ENCODE assay signal across 21 cellular contexts in the genomic region with DNA sequence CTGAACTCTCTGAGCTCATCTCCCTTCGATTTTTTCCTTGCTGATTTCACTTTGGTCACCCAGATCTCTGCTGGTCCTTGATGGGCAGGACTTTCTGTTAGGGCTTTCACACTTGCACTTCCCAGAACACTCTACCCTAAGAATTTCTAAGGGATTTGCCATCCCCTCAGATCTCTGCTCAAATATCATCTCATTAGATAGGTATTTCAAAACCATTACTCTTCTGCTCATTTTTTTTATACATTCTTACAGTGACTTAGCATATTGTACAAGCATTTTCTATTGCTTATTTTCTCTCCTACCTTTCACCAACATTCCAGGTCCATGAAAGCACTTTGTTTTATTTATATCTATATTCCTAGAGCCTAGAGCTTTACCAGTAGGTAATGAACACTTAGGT.
"Had no signal": no experiment of that assay in that cellular context is flagged by ENCODE, and none has a peak within 500 bp of the region (broad histone marks: within the 10 kb centered on the region; RNA-seq: fewer than 3 reads in every experiment).

No MANE protein-coding gene starts in this region.

- ATAC-seq: HepG2 had no signal

- H3K4me3 ChIP-seq: MG63 had no signal

- H3K27me3 ChIP-seq: MG63 had no signal

- DNase-seq: IMR-90, Karpas-422, KG1, MG63, NCI-H1092, NCI-H1105 treated with DMSO at 0.1 percent for 48 hours, NCI-H1417 treated with DMSO at 0.1 percent for 48 hours, NCI-H146, NCI-H1694 treated with DMSO at 0.1 percent for 48 hours, NCI-H1930, NCI-H2081, NCI-H2107, NCI-H2227 treated with DMSO at 0.1 percent for 48 hours, NCI-H446, NCI-H510A, NCI-H524 treated with DMSO at 0.1 percent for 48 hours, NCI-H69, NCI-H774, RPMI8226, SHP77 had no signal

- H3K36me3 ChIP-seq: MG63 had no signal

- H3K9me3 ChIP-seq: MG63 had no signal
